In genomic region chr7:47377741-47378140, GRCh38 we compare ENCODE assay signal across 26 cellular contexts.
"Had no signal": no experiment of that assay in that cellular context is flagged by ENCODE, and none has a peak within 500 bp of the region (broad histone marks: within the 10 kb centered on the region; RNA-seq: fewer than 3 reads in every experiment).

No MANE protein-coding gene starts in this region.

- H3K36me3 ChIP-seq: esophagus muscularis mucosa, thoracic aorta, upper lobe of right lung had no signal

- DNase-seq: activated CD4-positive, alpha-beta T cell treated with anti-CD3 and anti-CD28 coated beads for 1 hour; activated CD4-positive, alpha-beta T cell treated with anti-CD3 and anti-CD28 coated beads, Interleukin-2, amount 10 ng/mL, durations not matched to agents 7 days and 5 days; activated CD8-positive, alpha-beta memory T cell treated with anti-CD3 and anti-CD28 coated beads, Interleukin-2, amount 10 ng/mL, durations not matched to agents 7 days and 5 days; activated CD8-positive, alpha-beta T cell treated with anti-CD3 and anti-CD28 coated beads, Interleukin-2, amount 10 ng/mL, durations not matched to agents 7 days and 5 days; activated naive CD4-positive, alpha-beta T cell; activated T-cell treated with anti-CD3 and anti-CD28 coated beads, Interleukin-2, amount 50 U/mL, for 48 hours; effector memory CD4-positive, alpha-beta T cell; foreskin melanocyte; heart right ventricle; kidney glomerular epithelial cell; left lung; right cardiac atrium; stimulated activated CD4-positive, alpha-beta T cell treated with anti-CD3 and anti-CD28 coated beads, Interleukin-2, amount 100 ng/mL, for 48 hours; T-helper 2 cell had no signal

- FAIRE-seq: endothelial cell of umbilical vein had no signal

- H3K27ac ChIP-seq: coronary artery, dorsolateral prefrontal cortex, esophagus muscularis mucosa, heart right ventricle, left lung, thoracic aorta, upper lobe of right lung had no signal

- H3K4me3 Mint-ChIP-seq: activated CD4-positive, alpha-beta T cell treated with anti-CD3 and anti-CD28 coated beads, Interleukin-2, amount 10 ng/mL, durations not matched to agents 7 days and 5 days; activated CD8-positive, alpha-beta memory T cell treated with anti-CD3 and anti-CD28 coated beads, Interleukin-2, amount 10 ng/mL, durations not matched to agents 7 days and 5 days; activated CD8-positive, alpha-beta T cell treated with anti-CD3 and anti-CD28 coated beads, Interleukin-2, amount 10 ng/mL, durations not matched to agents 7 days and 5 days; natural killer cell treated with Interleukin-12 subunit alpha and Interleukin-12 subunit beta and Interleukin-15 and Interleukin-18, amount 100 ng/mL, for 72 hours; stimulated activated naive CD8-positive, alpha-beta T cell treated with anti-CD3 and anti-CD28 coated beads, Interleukin-15, Interleukin-2, amounts not matched to agents 100 ng/mL and 50 ng/mL, for 24 hours; WTC11 had no signal

- H3K27me3 Mint-ChIP-seq: activated CD4-positive, alpha-beta T cell treated with anti-CD3 and anti-CD28 coated beads, Interleukin-2, amount 10 ng/mL, durations not matched to agents 7 days and 5 days; activated CD8-positive, alpha-beta memory T cell treated with anti-CD3 and anti-CD28 coated beads, Interleukin-2, amount 10 ng/mL, durations not matched to agents 7 days and 5 days had no signal

- ATAC-seq: activated CD8-positive, alpha-beta memory T cell treated with anti-CD3 and anti-CD28 coated beads, Interleukin-2, amount 10 ng/mL, durations not matched to agents 7 days and 5 days; activated CD8-positive, alpha-beta T cell treated with anti-CD3 and anti-CD28 coated beads, Interleukin-2, amount 10 ng/mL, durations not matched to agents 7 days and 5 days; activated naive CD4-positive, alpha-beta T cell treated with anti-CD3 and anti-CD28 coated beads, Interleukin-2, amount 50 U/mL, for 72 hours; heart right ventricle; left lung; natural killer cell treated with Interleukin-12 subunit alpha and Interleukin-12 subunit beta and Interleukin-15 and Interleukin-18, amount 100 ng/mL, for 72 hours; right cardiac atrium; WTC11 had no signal

- H3K9me3 ChIP-seq: esophagus muscularis mucosa, heart right ventricle, left lung, mucosa of descending colon, thoracic aorta, upper lobe of right lung had no signal

- H3K4me1 Mint-ChIP-seq: activated CD4-positive, alpha-beta T cell treated with anti-CD3 and anti-CD28 coated beads, Interleukin-2, amount 10 ng/mL, durations not matched to agents 7 days and 5 days; activated CD8-positive, alpha-beta memory T cell treated with anti-CD3 and anti-CD28 coated beads, Interleukin-2, amount 10 ng/mL, durations not matched to agents 7 days and 5 days had no signal

- H3K36me3 Mint-ChIP-seq: activated CD8-positive, alpha-beta memory T cell treated with anti-CD3 and anti-CD28 coated beads, Interleukin-2, amount 10 ng/mL, durations not matched to agents 7 days and 5 days; activated naive CD4-positive, alpha-beta T cell treated with anti-CD3 and anti-CD28 coated beads, Interleukin-2, amount 50 U/mL, for 72 hours; natural killer cell treated with Interleukin-12 subunit alpha and Interleukin-12 subunit beta and Interleukin-15 and Interleukin-18, amount 100 ng/mL, for 72 hours; WTC11 had no signal

- H3K27me3 ChIP-seq: esophagus muscularis mucosa, heart right ventricle, left lung, upper lobe of right lung had no signal

- H3K27ac Mint-ChIP-seq: activated CD4-positive, alpha-beta T cell treated with anti-CD3 and anti-CD28 coated beads, Interleukin-2, amount 10 ng/mL, durations not matched to agents 7 days and 5 days; activated CD8-positive, alpha-beta memory T cell treated with anti-CD3 and anti-CD28 coated beads, Interleukin-2, amount 10 ng/mL, durations not matched to agents 7 days and 5 days; activated CD8-positive, alpha-beta T cell treated with anti-CD3 and anti-CD28 coated beads, Interleukin-2, amount 10 ng/mL, durations not matched to agents 7 days and 5 days; activated naive CD4-positive, alpha-beta T cell treated with anti-CD3 and anti-CD28 coated beads, Interleukin-2, amount 50 U/mL, for 72 hours; natural killer cell treated with Interleukin-12 subunit alpha and Interleukin-12 subunit beta and Interleukin-15 and Interleukin-18, amount 100 ng/mL, for 72 hours; stimulated activated naive CD8-positive, alpha-beta T cell treated with anti-CD3 and anti-CD28 coated beads, Interleukin-15, Interleukin-2, amounts not matched to agents 100 ng/mL and 50 ng/mL, for 24 hours; WTC11 had no signal

- H3K4me3 ChIP-seq: coronary artery, esophagus muscularis mucosa, heart right ventricle, left lung, lung, mucosa of descending colon, thoracic aorta, upper lobe of right lung had no signal

- H3K9me3 Mint-ChIP-seq: activated CD4-positive, alpha-beta T cell treated with anti-CD3 and anti-CD28 coated beads, Interleukin-2, amount 10 ng/mL, durations not matched to agents 7 days and 5 days; activated naive CD4-positive, alpha-beta T cell treated with anti-CD3 and anti-CD28 coated beads, Interleukin-2, amount 50 U/mL, for 72 hours; natural killer cell treated with Interleukin-12 subunit alpha and Interleukin-12 subunit beta and Interleukin-15 and Interleukin-18, amount 100 ng/mL, for 72 hours; stimulated activated naive CD8-positive, alpha-beta T cell treated with anti-CD3 and anti-CD28 coated beads, Interleukin-15, Interleukin-2, amounts not matched to agents 100 ng/mL and 50 ng/mL, for 24 hours; WTC11 had no signal
